20 cellular contexts compared by ENCODE assay signal in genomic region chrX:130184857-130185256, GRCh38. TPM values are rescaled to one million over a fixed set of nuclear protein-coding genes. Genes with fewer than 3 reads are reported as not detected.
"Had no signal": no experiment of that assay in that cellular context is flagged by ENCODE, and none has a peak within 500 bp of the region (broad histone marks: within the 10 kb centered on the region; RNA-seq: fewer than 3 reads in every experiment).

No MANE protein-coding gene starts in this region.

- H3K4me3 Mint-ChIP-seq: activated CD8-positive, alpha-beta T cell treated with anti-CD3 and anti-CD28 coated beads for 36 hours; nephron progenitor cell; WTC11 had no signal

- H3K27me3 ChIP-seq: body of pancreas, heart right ventricle, suprapubic skin, upper lobe of left lung had no signal

- H3K27ac Mint-ChIP-seq: nephron progenitor cell, WTC11 had no signal

- DNase-seq: activated CD8-positive, alpha-beta T cell treated with anti-CD3 and anti-CD28 coated beads for 36 hours; activated T-cell treated with anti-CD3 and anti-CD28 coated beads for 4 hours; amniotic stem cell; body of pancreas; central memory CD4-positive, alpha-beta T cell; effector CD4-positive, alpha-beta T cell; heart right ventricle; islet precursor cell; left ventricle myocardium inferior; mesenchymal stem cell; nephron progenitor cell; psoas muscle; SIG-M5; stimulated activated naive CD8-positive, alpha-beta T cell treated with anti-CD3 and anti-CD28 coated beads, Interleukin-15, Interleukin-2, amounts not matched to agents 100 U/mL and 50 U/mL, for 24 hours; upper lobe of left lung had no signal

- H3K4me1 Mint-ChIP-seq: WTC11 had no signal

- H3K36me3 ChIP-seq: heart right ventricle, left ventricle myocardium inferior, suprapubic skin, upper lobe of left lung had no signal

- H3K4me3 ChIP-seq: body of pancreas, coronary artery, heart right ventricle, left ventricle myocardium inferior, psoas muscle, suprapubic skin, upper lobe of left lung had no signal

- H3K4me1 ChIP-seq: body of pancreas, heart right ventricle, left ventricle myocardium inferior, psoas muscle, suprapubic skin, upper lobe of left lung had no signal

- H3K9me3 Mint-ChIP-seq: activated CD8-positive, alpha-beta T cell treated with anti-CD3 and anti-CD28 coated beads for 36 hours; WTC11 had no signal

- H3K27ac ChIP-seq: body of pancreas, coronary artery, heart right ventricle, left ventricle myocardium inferior, psoas muscle, suprapubic skin, upper lobe of left lung had no signal

- H3K27me3 Mint-ChIP-seq: activated CD8-positive, alpha-beta T cell treated with anti-CD3 and anti-CD28 coated beads for 36 hours had no signal

- H3K36me3 Mint-ChIP-seq: WTC11 had no signal

- H3K9me3 ChIP-seq: body of pancreas, heart right ventricle, left ventricle myocardium inferior, psoas muscle, suprapubic skin, upper lobe of left lung had no signal

- FAIRE-seq: frontal cortex had no signal

- ATAC-seq: activated CD8-positive, alpha-beta T cell treated with anti-CD3 and anti-CD28 coated beads for 36 hours; body of pancreas; heart right ventricle; psoas muscle; sciatic nerve; stimulated activated naive CD8-positive, alpha-beta T cell treated with anti-CD3 and anti-CD28 coated beads, Interleukin-15, Interleukin-2, amounts not matched to agents 100 U/mL and 50 U/mL, for 24 hours; WTC11 had no signal

RNA-seq across cellular contexts. Expression of gene RAB33A, which starts 13.1 kb away (rescaled TPM):
- total RNA-seq: sciatic nerve, suprapubic skin had no signal
